In genomic region chr13:102405499-102406079, GRCh38 we compare ENCODE assay signal across 21 cellular contexts. TPM values are rescaled to one million over a fixed set of nuclear protein-coding genes. Genes with fewer than 3 reads are reported as not detected.
DNase-seq lines count a peak whose midpoint lies in the region; ATAC-seq and TF ChIP-seq lines count a peak whose summit lies in the region.
"Had no signal": no experiment of that assay in that cellular context is flagged by ENCODE, and none has a peak within 500 bp of the region (broad histone marks: within the 10 kb centered on the region; RNA-seq: fewer than 3 reads in every experiment).

No MANE protein-coding gene starts in this region.

- H3K27me3 Mint-ChIP-seq in activated CD8-positive, alpha-beta T cell treated with anti-CD3 and anti-CD28 coated beads, Interleukin-2, amount 10 ng/mL, durations not matched to agents 7 days and 5 days (ENCODE audit: low read depth), result peaks cover 30% of the 10 kb centered on the region
- H3K27me3 Mint-ChIP-seq in stimulated activated memory B cell treated with anti-CD40 and anti-IgM and Interleukin-4, amounts not matched to agents 10 μg/mL and 1 μg/mL and 100 μg/mL, for 72 hours, result peaks cover 58% of the 10 kb centered on the region

- H3K9me3 Mint-ChIP-seq in activated CD8-positive, alpha-beta T cell treated with anti-CD3 and anti-CD28 coated beads, Interleukin-2, amount 10 ng/mL, durations not matched to agents 7 days and 5 days (ENCODE audit: insufficient read depth), result no peaks in the 10 kb centered on the region
- H3K9me3 Mint-ChIP-seq in stimulated activated memory B cell treated with anti-CD40 and anti-IgM and Interleukin-4, amounts not matched to agents 10 μg/mL and 1 μg/mL and 100 μg/mL, for 72 hours, result no peaks in the 10 kb centered on the region
- H3K9me3 Mint-ChIP-seq: activated CD4-positive, alpha-beta memory T cell treated with anti-CD3 and anti-CD28 coated beads, Interleukin-2, amount 10 ng/mL, durations not matched to agents 7 days and 5 days; stimulated activated effector memory CD8-positive, alpha-beta T cell treated with anti-CD3 and anti-CD28 coated beads, Interleukin-12 subunit alpha, Interleukin-12 subunit beta, amount 100 ng/mL, for 72 hours; T-helper 1 cell treated with Interleukin-12 subunit alpha and Interleukin-12 subunit beta and Interleukin-4 antibody, amounts not matched to agents 30 μg/mL and 1 μg/mL, for 36 hours had no signal

- H3K4me3 Mint-ChIP-seq in activated CD8-positive, alpha-beta T cell treated with anti-CD3 and anti-CD28 coated beads, Interleukin-2, amount 10 ng/mL, durations not matched to agents 7 days and 5 days, result no peak overlapping the region
- no peak overlapping the region for H3K4me3 Mint-ChIP-seq in stimulated activated memory B cell treated with anti-CD40 and anti-IgM and Interleukin-4, amounts not matched to agents 10 μg/mL and 1 μg/mL and 100 μg/mL, for 72 hours
- H3K4me3 Mint-ChIP-seq: activated CD4-positive, alpha-beta memory T cell treated with anti-CD3 and anti-CD28 coated beads, Interleukin-2, amount 10 ng/mL, durations not matched to agents 7 days and 5 days; stimulated activated effector memory CD8-positive, alpha-beta T cell treated with anti-CD3 and anti-CD28 coated beads, Interleukin-12 subunit alpha, Interleukin-12 subunit beta, amount 100 ng/mL, for 72 hours; T-helper 1 cell treated with Interleukin-12 subunit alpha and Interleukin-12 subunit beta and Interleukin-4 antibody, amounts not matched to agents 30 μg/mL and 1 μg/mL, for 36 hours had no signal

- POLR2A ChIA-PET in activated CD8-positive, alpha-beta T cell treated with anti-CD3 and anti-CD28 coated beads, Interleukin-2, amount 10 ng/mL, durations not matched to agents 7 days and 5 days (lab: Charles Lee), result interaction anchor here (0.5 kb wide), 1 partner anchor 11 kb away, joined by 3 read pairs; no protein-coding TSS in a partner anchor

- no peak for TF ChIP-seq POLR2A in sigmoid colon (IDR thresholded peaks at IDR 0.05)

- peak; percentile 30 for ATAC-seq in HG02798 (IDR thresholded peaks at IDR 0.05; ENCODE audit: poor library complexity, unreplicated experiment)
- no peak for ATAC-seq in activated CD8-positive, alpha-beta T cell treated with anti-CD3 and anti-CD28 coated beads, Interleukin-2, amount 10 ng/mL, durations not matched to agents 7 days and 5 days
- ATAC-seq in stimulated activated memory B cell treated with anti-CD40 and anti-IgM and Interleukin-4, amounts not matched to agents 10 μg/mL and 1 μg/mL and 100 μg/mL, for 72 hours, result no peak
- ATAC-seq: stimulated activated effector memory CD8-positive, alpha-beta T cell treated with anti-CD3 and anti-CD28 coated beads, Interleukin-12 subunit alpha, Interleukin-12 subunit beta, amount 100 ng/mL, for 72 hours had no signal

- no peaks in the 10 kb centered on the region for H3K36me3 Mint-ChIP-seq in activated CD8-positive, alpha-beta T cell treated with anti-CD3 and anti-CD28 coated beads, Interleukin-2, amount 10 ng/mL, durations not matched to agents 7 days and 5 days (ENCODE audit: low read depth)
- no peaks in the 10 kb centered on the region for H3K36me3 Mint-ChIP-seq in stimulated activated memory B cell treated with anti-CD40 and anti-IgM and Interleukin-4, amounts not matched to agents 10 μg/mL and 1 μg/mL and 100 μg/mL, for 72 hours
- H3K36me3 Mint-ChIP-seq: stimulated activated effector memory CD8-positive, alpha-beta T cell treated with anti-CD3 and anti-CD28 coated beads, Interleukin-12 subunit alpha, Interleukin-12 subunit beta, amount 100 ng/mL, for 72 hours had no signal

- H3K4me1 ChIP-seq in sigmoid colon, result peaks cover 0 to 16% (median 7%) of the 10 kb centered on the region in 4 donors
- H3K4me1 ChIP-seq: HAP-1 had no signal

- peaks cover 25% of the 10 kb centered on the region for H3K27me3 ChIP-seq in MG63
- H3K27me3 ChIP-seq in sigmoid colon, result peaks cover 0 to 22% (median 9%) of the 10 kb centered on the region in 3 donors
- H3K27me3 ChIP-seq: Peyer's patch, vagina had no signal

- DNase-seq in ACHN, result peak; percentile 34
- DNase-seq in activated CD8-positive, alpha-beta T cell treated with anti-CD3 and anti-CD28 coated beads, Interleukin-2, amount 10 ng/mL, durations not matched to agents 7 days and 5 days, result peak; percentile 30
- DNase-seq in iPS-NIHi7 (ENCODE audit: extremely low spot score), result peak; percentile 38
- DNase-seq in MG63, result no peak
- DNase-seq in glomerular visceral epithelial cell (ENCODE audit: extremely low spot score), result no peak
- no peak for DNase-seq in sigmoid colon
- DNase-seq: activated CD4-positive, alpha-beta memory T cell treated with anti-CD3 and anti-CD28 coated beads, Interleukin-2, amount 10 ng/mL, durations not matched to agents 7 days and 5 days; activated effector memory CD4-positive, alpha-beta T cell treated with Interleukin-2 at 50 U/mL for 16 hours; cerebellar nuclear complex; DMS153; NCI-H1436; NCI-H510A; Peyer's patch; stimulated activated CD4-positive, alpha-beta T cell treated with anti-CD3 and anti-CD28 coated beads, Interleukin-4, amount 100 ng/mL, for 1 hour had no signal

- in situ Hi-C loops in ACHN (cut with HindIII; ENCODE audit: low pct_ligation_motif_present, low pct_unique_long_range_greater_than_20kb, low sequenced_read_pairs), result no loop called here

- H3K4me1 Mint-ChIP-seq in activated CD8-positive, alpha-beta T cell treated with anti-CD3 and anti-CD28 coated beads, Interleukin-2, amount 10 ng/mL, durations not matched to agents 7 days and 5 days (ENCODE audit: low read depth), result peaks cover 18% of the 10 kb centered on the region
- H3K4me1 Mint-ChIP-seq in stimulated activated memory B cell treated with anti-CD40 and anti-IgM and Interleukin-4, amounts not matched to agents 10 μg/mL and 1 μg/mL and 100 μg/mL, for 72 hours, result peaks cover 20% of the 10 kb centered on the region

- H3K9me3 ChIP-seq in MG63 (no peaks in the 10 kb centered on the region), sigmoid colon (peaks cover 0 to 2% (median 0%) of the 10 kb centered on the region in 4 donors)
- H3K9me3 ChIP-seq: HAP-1, Peyer's patch, vagina had no signal

- 62 to 64% methylated on average over 3 of the region's 3 CpGs for WGBS in sigmoid colon, 2 donors

- H3K27ac Mint-ChIP-seq in activated CD8-positive, alpha-beta T cell treated with anti-CD3 and anti-CD28 coated beads, Interleukin-2, amount 10 ng/mL, durations not matched to agents 7 days and 5 days, result no peak overlapping the region
- H3K27ac Mint-ChIP-seq in stimulated activated memory B cell treated with anti-CD40 and anti-IgM and Interleukin-4, amounts not matched to agents 10 μg/mL and 1 μg/mL and 100 μg/mL, for 72 hours, result no peak overlapping the region
- H3K27ac Mint-ChIP-seq: activated CD4-positive, alpha-beta memory T cell treated with anti-CD3 and anti-CD28 coated beads, Interleukin-2, amount 10 ng/mL, durations not matched to agents 7 days and 5 days; stimulated activated effector memory CD8-positive, alpha-beta T cell treated with anti-CD3 and anti-CD28 coated beads, Interleukin-12 subunit alpha, Interleukin-12 subunit beta, amount 100 ng/mL, for 72 hours; T-helper 1 cell treated with Interleukin-12 subunit alpha and Interleukin-12 subunit beta and Interleukin-4 antibody, amounts not matched to agents 30 μg/mL and 1 μg/mL, for 36 hours had no signal

- no peak for TF ChIP-seq CTCF in sigmoid colon (IDR thresholded peaks at IDR 0.05)

- no peaks in the 10 kb centered on the region for H3K36me3 ChIP-seq in MG63
- no peaks in the 10 kb centered on the region for H3K36me3 ChIP-seq in sigmoid colon
- H3K36me3 ChIP-seq: HAP-1, Peyer's patch, vagina had no signal

- intact Hi-C loops in sigmoid colon (cut with DNase I), result loop anchor here (10.0 kb wide), 1 partner anchor 149 kb away; no protein-coding TSS in a partner anchor

- H3K4me3 ChIP-seq in MG63 (no peak overlapping the region), sigmoid colon (no peak overlapping the region)
- H3K4me3 ChIP-seq: HAP-1, Peyer's patch, vagina had no signal

- TF ChIP-seq EP300 in sigmoid colon (IDR thresholded peaks at IDR 0.05), result no peak

- H3K27ac ChIP-seq in sigmoid colon, result no peak overlapping the region
- H3K27ac ChIP-seq: Peyer's patch, vagina had no signal

- CTCF ChIA-PET in activated CD8-positive, alpha-beta T cell treated with anti-CD3 and anti-CD28 coated beads, Interleukin-2, amount 10 ng/mL, durations not matched to agents 7 days and 5 days (lab: Charles Lee), result no interaction called here

RNA-seq across cellular contexts. Expression of gene FGF14, which starts 3.7 kb away (rescaled TPM):
- not detected for total RNA-seq in activated CD8-positive, alpha-beta T cell treated with anti-CD3 and anti-CD28 coated beads, Interleukin-2, amount 10 ng/mL, durations not matched to agents 7 days and 5 days
- total RNA-seq in MG63 (2014; rRNA removed; shearing (Covaris generic); ENCODE audit: low replicate concordance), result not detected in 2 replicates
- 1 to 10 TPM; 1.1 to 1.6 (median 1.3) TPM for total RNA-seq in sigmoid colon
- polyA plus RNA-seq in sigmoid colon, result under 1 TPM; under 0.01 to 0.26 (median under 0.01) TPM
- total RNA-seq: activated CD4-positive, alpha-beta memory T cell treated with anti-CD3 and anti-CD28 coated beads, Interleukin-2, amount 10 ng/mL, durations not matched to agents 7 days and 5 days; pulmonary artery endothelial cell had no signal

Comparison
In these comparisons a context has a peak if more than half of its experiments do, and no peak if none do; other contexts are left out.
1. DNase-seq: peak in ACHN (single experiment), activated CD8-positive, alpha-beta T cell treated with anti-CD3 and anti-CD28 coated beads, Interleukin-2, amount 10 ng/mL, durations not matched to agents 7 days and 5 days (single experiment) and iPS-NIHi7 (single experiment); none in MG63 (single experiment), glomerular visceral epithelial cell (single experiment) and sigmoid colon (single experiment).